Comparison of ENCODE assay signal across 8 cellular contexts in genomic region chr12:69284131-69284530, GRCh38. TPM values are rescaled to one million over a fixed set of nuclear protein-coding genes. Genes with fewer than 3 reads are reported as not detected.
DNase-seq lines count a peak whose midpoint lies in the region; ATAC-seq and TF ChIP-seq lines count a peak whose summit lies in the region.

No MANE protein-coding gene starts in this region.

- POLR2A ChIA-PET in SK-N-SH (lab: Yijun Ruan, JAX): no interaction called here

- no peaks in the 10 kb centered on the region for H4K20me1 ChIP-seq in SK-N-SH (ENCODE audit: insufficient read depth)

- peak overlapping the region; percentile 30 to 50 for H3K4me3 ChIP-seq in SK-N-SH (ENCODE audit: low read depth in 2 of 2, low read length in 1 of 2)

- intact Hi-C loops in left colon (cut with DNase I, micrococcal nuclease): no loop called here

- H3K27me3 Mint-ChIP-seq in IgD-negative memory B cell: peaks cover 15% of the 10 kb centered on the region

- H3K4me1 Mint-ChIP-seq in IgD-negative memory B cell: peaks cover under 1 to 15% (median 10%) of the 10 kb centered on the region in 3 donors

- no peak overlapping the region for H3K27ac ChIP-seq in SK-N-SH (ENCODE audit: low read depth in 2 of 2, low read length in 1 of 2)

- no peaks in the 10 kb centered on the region for H3K36me3 Mint-ChIP-seq in IgD-negative memory B cell

- TF ChIP-seq EP300 in SK-N-SH (IDR thresholded peaks at IDR 0.05; ENCODE audit: borderline replicate concordance in 1 of 2, low read depth in 1 of 2, low read length in 1 of 2): no peak

- TF ChIP-seq RAD21 in SK-N-SH (IDR thresholded peaks at IDR 0.05; ENCODE audit: low read length): no peak

- CTCF ChIA-PET in SK-N-SH (lab: Yijun Ruan, JAX): interaction anchor here (1.1 to 1.3 kb wide), 2 partner anchors 73 to 128 kb away, joined by 3 to 6 read pairs; no protein-coding TSS in a partner anchor

- peak; percentile 39 for TF ChIP-seq CTCF in SK-N-SH (IDR thresholded peaks at IDR 0.05)

- peak; percentile 70 for ATAC-seq in left colon
- ATAC-seq in GM19455 (IDR thresholded peaks at IDR 0.05; ENCODE audit: unreplicated experiment): no peak

- H3K9me3 ChIP-seq in SK-N-SH: no peaks in the 10 kb centered on the region

- peak overlapping the region; percentile 65; the same call in 1 of the 2 replicates for H2AFZ ChIP-seq in SK-N-SH (ENCODE audit: low read depth)

- no peaks in the 10 kb centered on the region; a peak in 2 of 4 replicates for H3K4me1 ChIP-seq in SK-N-SH (ENCODE audit: control insufficient read depth in 1 of 2, insufficient read depth in 2 of 2, low read depth in 1 of 2, low read length in 1 of 2)

- H3K9me3 Mint-ChIP-seq in IgD-negative memory B cell: no peaks in the 10 kb centered on the region

- peak; percentile 18 for DNase-seq in activated gamma-delta T cell treated with Interleukin-2 at 50 U/mL for 16 hours
- DNase-seq in activated gamma-delta T cell (lab: John Stamatoyannopoulos, UW): no peak
- DNase-seq in SK-N-SH: peak; percentile 74
- peak; percentile 49 for DNase-seq in dedifferentiated amniotic fluid mesenchymal stem cell (ENCODE audit: extremely low spot score)
- DNase-seq in left colon: peak; percentile 63 to 68
- peak; percentile 26 to 44 for DNase-seq in stimulated activated CD4-positive, alpha-beta T cell treated with anti-CD3 and anti-CD28 coated beads, Interleukin-2, amount 100 ng/mL, for 24 hours

- no peaks in the 10 kb centered on the region for H3K79me2 ChIP-seq in SK-N-SH (ENCODE audit: insufficient read depth)

- H3K27ac Mint-ChIP-seq in IgD-negative memory B cell: no peak overlapping the region

- H3F3A ChIP-seq in SK-N-SH (replicated peaks; ENCODE audit: insufficient read depth): peaks cover 13% of the 10 kb centered on the region

- H3K4me3 Mint-ChIP-seq in IgD-negative memory B cell: peak overlapping the region in 3 of 4 donors; percentile 64 to 88 (median 84)

- H3K4me2 ChIP-seq in SK-N-SH: peak overlapping the region; percentile 71

- H3K36me3 ChIP-seq in SK-N-SH (replicated peaks in 1 of 2; ENCODE audit: control insufficient read depth in 1 of 2, insufficient read depth in 2 of 2, low read length in 1 of 2): no peaks in the 10 kb centered on the region

- no peaks in the 10 kb centered on the region for H3K9me2 ChIP-seq in SK-N-SH

- H3K9ac ChIP-seq in SK-N-SH: peak overlapping the region; percentile 20; the same call in 1 of the 2 replicates

- 2% methylated on average over 19 of the region's 19 CpGs for WGBS in SK-N-SH (ENCODE audit: low lambda C conversion rate)

- H3K27me3 ChIP-seq in SK-N-SH (ENCODE audit: insufficient read depth): no peaks in the 10 kb centered on the region; the same call in 1 of the 2 replicates

TF ChIP-seq in SK-N-SH, 30 proteins besides CTCF, POLR2A, EP300 and RAD21 (continues in another document):
- TF ChIP-seq, protein P1, sequence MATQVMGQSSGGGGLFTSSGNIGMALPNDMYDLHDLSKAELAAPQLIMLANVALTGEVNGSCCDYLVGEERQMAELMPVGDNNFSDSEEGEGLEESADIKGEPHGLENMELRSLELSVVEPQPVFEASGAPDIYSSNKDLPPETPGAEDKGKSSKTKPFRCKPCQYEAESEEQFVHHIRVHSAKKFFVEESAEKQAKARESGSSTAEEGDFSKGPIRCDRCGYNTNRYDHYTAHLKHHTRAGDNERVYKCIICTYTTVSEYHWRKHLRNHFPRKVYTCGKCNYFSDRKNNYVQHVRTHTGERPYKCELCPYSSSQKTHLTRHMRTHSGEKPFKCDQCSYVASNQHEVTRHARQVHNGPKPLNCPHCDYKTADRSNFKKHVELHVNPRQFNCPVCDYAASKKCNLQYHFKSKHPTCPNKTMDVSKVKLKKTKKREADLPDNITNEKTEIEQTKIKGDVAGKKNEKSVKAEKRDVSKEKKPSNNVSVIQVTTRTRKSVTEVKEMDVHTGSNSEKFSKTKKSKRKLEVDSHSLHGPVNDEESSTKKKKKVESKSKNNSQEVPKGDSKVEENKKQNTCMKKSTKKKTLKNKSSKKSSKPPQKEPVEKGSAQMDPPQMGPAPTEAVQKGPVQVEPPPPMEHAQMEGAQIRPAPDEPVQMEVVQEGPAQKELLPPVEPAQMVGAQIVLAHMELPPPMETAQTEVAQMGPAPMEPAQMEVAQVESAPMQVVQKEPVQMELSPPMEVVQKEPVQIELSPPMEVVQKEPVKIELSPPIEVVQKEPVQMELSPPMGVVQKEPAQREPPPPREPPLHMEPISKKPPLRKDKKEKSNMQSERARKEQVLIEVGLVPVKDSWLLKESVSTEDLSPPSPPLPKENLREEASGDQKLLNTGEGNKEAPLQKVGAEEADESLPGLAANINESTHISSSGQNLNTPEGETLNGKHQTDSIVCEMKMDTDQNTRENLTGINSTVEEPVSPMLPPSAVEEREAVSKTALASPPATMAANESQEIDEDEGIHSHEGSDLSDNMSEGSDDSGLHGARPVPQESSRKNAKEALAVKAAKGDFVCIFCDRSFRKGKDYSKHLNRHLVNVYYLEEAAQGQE (IDR thresholded peaks at IDR 0.05; ENCODE audit: low read depth, low read length): no peak
- TF ChIP-seq TAF1 (IDR thresholded peaks at IDR 0.05; ENCODE audit: borderline replicate concordance, low read depth, low read length) (no peak; the same call in 1 of the 2 replicates), JUND (IDR thresholded peaks at IDR 0.05) (no peak), SMC3 (IDR thresholded peaks at IDR 0.05; ENCODE audit: low read depth, low read length) (no peak), POLR2AphosphoS5 (IDR thresholded peaks at IDR 0.05; ENCODE audit: low read depth, low read length) (peak; percentile 51; the same call in 1 of the 2 replicates), USF2 (IDR thresholded peaks at IDR 0.05; ENCODE audit: borderline replicate concordance, low read depth, low read length) (no peak), EZH2phosphoT487 (IDR thresholded peaks at IDR 0.05; ENCODE audit: borderline replicate concordance, low read depth) (no peak), ZBTB33 (IDR thresholded peaks at IDR 0.05; ENCODE audit: borderline replicate concordance, low read depth) (no peak), MXI1 (IDR thresholded peaks at IDR 0.05; ENCODE audit: low read depth, low read length) (no peak), SIN3A (IDR thresholded peaks at IDR 0.05; ENCODE audit: borderline replicate concordance, low read depth, low read length) (no peak), FOSL2 (IDR thresholded peaks at IDR 0.05; ENCODE audit: borderline replicate concordance, low read depth) (no peak), GATA2 (CRISPR knock-in tag; IDR thresholded peaks at IDR 0.05) (no peak), CHD2 (IDR thresholded peaks at IDR 0.05; ENCODE audit: low read length, partially characterized antibody) (no peak), TCF12 (IDR thresholded peaks at IDR 0.05) (peak; percentile 3; the same call in 1 of the 2 replicates), RFX5 (IDR thresholded peaks at IDR 0.05; ENCODE audit: low read length) (no peak), MEF2A (IDR thresholded peaks at IDR 0.05; ENCODE audit: borderline replicate concordance, low read depth) (no peak), TEAD4 (IDR thresholded peaks at IDR 0.05; ENCODE audit: borderline replicate concordance, insufficient read depth) (no peak), RCOR1 (IDR thresholded peaks at IDR 0.05; ENCODE audit: low read length) (no peak), PBX3 (IDR thresholded peaks at IDR 0.05) (no peak), YY1 (IDR thresholded peaks at IDR 0.05; ENCODE audit: low read depth) (no peak)
- TF ChIP-seq, protein P2, sequence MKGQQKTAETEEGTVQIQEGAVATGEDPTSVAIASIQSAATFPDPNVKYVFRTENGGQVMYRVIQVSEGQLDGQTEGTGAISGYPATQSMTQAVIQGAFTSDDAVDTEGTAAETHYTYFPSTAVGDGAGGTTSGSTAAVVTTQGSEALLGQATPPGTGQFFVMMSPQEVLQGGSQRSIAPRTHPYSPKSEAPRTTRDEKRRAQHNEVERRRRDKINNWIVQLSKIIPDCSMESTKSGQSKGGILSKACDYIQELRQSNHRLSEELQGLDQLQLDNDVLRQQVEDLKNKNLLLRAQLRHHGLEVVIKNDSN (IDR thresholded peaks at IDR 0.05; ENCODE audit: borderline replicate concordance, low read depth): no peak

RNA-seq across cellular contexts. Expression of gene CPSF6, which starts 44.8 kb away (rescaled TPM):
- polyA plus RNA-seq in IgD-negative memory B cell (59.0 TPM), SK-N-SH (2012; rRNA removed) (46.2 and 84.1 TPM in 2 replicates)
- polyA plus RNA-seq in SK-N-SH (2012; cell fraction: cytosol; rRNA removed): 55.8 and 63.7 TPM in 2 replicates
- polyA plus RNA-seq in SK-N-SH (2012; cell fraction: nucleus; rRNA removed): 66.1 and 96.6 TPM in 2 replicates
- total RNA-seq in left colon: 10 to 100 TPM; 44.9 to 51.5 TPM
